ENCODE assay signal across 9 cellular contexts in genomic region chr6:10412948-10413849, GRCh38. TPM values are rescaled to one million over a fixed set of nuclear protein-coding genes. Genes with fewer than 3 reads are reported as not detected.
DNase-seq lines count a peak whose midpoint lies in the region; ATAC-seq, FAIRE-seq and TF ChIP-seq lines count a peak whose summit lies in the region.
"Had no signal": no experiment of that assay in that cellular context is flagged by ENCODE, and none has a peak within 500 bp of the region (broad histone marks: within the 10 kb centered on the region; RNA-seq: fewer than 3 reads in every experiment).

No MANE protein-coding gene starts in this region.

- no peak overlapping the region for H3K56ac ChIP-seq in H1 (replicated peaks; ENCODE audit: insufficient read length, low read depth, low read length)

- POLR2A ChIA-PET in H1 (lab: Charles Lee; ENCODE audit: partially characterized antibody) = interaction anchor here (0.6 to 2.8 kb wide), 9 partner anchors 8 to 33 kb away, joined by 3 to 10 read pairs (median 3); no protein-coding TSS in a partner anchor

- H2BK15ac ChIP-seq in H1 (ENCODE audit: low read length) = no peak overlapping the region

- H3K14ac ChIP-seq in H1 (ENCODE audit: insufficient read length) = no peak overlapping the region

- TF ChIP-seq CTCF in H1 (IDR thresholded peaks at IDR 0.05; ENCODE audit: control extremely low read depth in 1 of 3, insufficient read depth in 1 of 3, low read depth in 1 of 3, low read length in 3 of 3) (no peak), neural crest cell (conservative IDR thresholded peaks at IDR 0.05) (no peak)

- no peak overlapping the region for H4K91ac ChIP-seq in H1 (replicated peaks; ENCODE audit: insufficient read length, low read length)

- no peaks in the 10 kb centered on the region for H3K9me3 Mint-ChIP-seq in neural crest cell

- H3K27ac ChIP-seq in H1 (ENCODE audit: low read depth, low read length) = no peak overlapping the region

- DNase-seq in Daoy (ENCODE audit: low read depth) = peak; percentile 65
- peak; percentile 55 for DNase-seq in NCI-H2196 (lab: John Stamatoyannopoulos, UW; ENCODE audit: unreplicated experiment)
- DNase-seq in H1 (ENCODE audit: low read depth in 1 of 2, low spot score in 2 of 2) = peak in 1 of 2 experiments; percentile 81
- DNase-seq in neural crest cell (ENCODE audit: low read depth, low spot score) = no peak
- no peak for DNase-seq in GM19239 (ENCODE audit: insufficient read length, low spot score)
- DNase-seq in H4 (ENCODE audit: low spot score) = no peak
- DNase-seq in C1 segment of cervical spinal cord (lab: John Stamatoyannopoulos, UW) = no peak

- peaks cover 78 to 98% (median 90%) of the 10 kb centered on the region in 4 experiments for H3K27me3 ChIP-seq in H1 (replicated peaks in 1 of 4; ENCODE audit: control insufficient read depth in 3 of 4, extremely low read depth in 1 of 4, insufficient read depth in 3 of 4, low read length in 3 of 4)

- H3K79me1 ChIP-seq in H1 (ENCODE audit: low read depth, low read length) = no peaks in the 10 kb centered on the region

- peak overlapping the region; percentile 63 to 74 for H3K4me2 ChIP-seq in H1 (ENCODE audit: insufficient read depth in 1 of 2, low read depth in 2 of 2, low read length in 2 of 2)

- no peak overlapping the region for H3K18ac ChIP-seq in H1 (ENCODE audit: extremely low read depth, low read length)

- CTCF ChIA-PET in H1 (lab: Charles Lee; ENCODE audit: partially characterized antibody) = interaction anchor here (1.1 to 21.9 kb wide), 9 partner anchors 11 to 216 kb away, joined by 3 to 365 read pairs (median 4); no protein-coding TSS in a partner anchor

- peak; percentile 31 for ATAC-seq in GM21723 (IDR thresholded peaks at IDR 0.05; ENCODE audit: unreplicated experiment)

- peaks cover 5 to 43% (median 30%) of the 10 kb centered on the region in 4 experiments for H3K4me1 ChIP-seq in H1 (replicated peaks in 1 of 4; ENCODE audit: control insufficient read depth in 3 of 4, insufficient read depth in 4 of 4, low read length in 3 of 4)

- H3K23me2 ChIP-seq in H1 (ENCODE audit: low read depth, low read length) = peaks cover 14% of the 10 kb centered on the region; the same call in 1 of the 2 replicates

- peaks cover 56% of the 10 kb centered on the region for H3K4me1 Mint-ChIP-seq in neural crest cell

- 3% methylated on average over 55 of the region's 60 CpGs; no CpG with 5 or more reads in 1 of the 2 experiments for WGBS in H1 (ENCODE audit: extremely low coverage in 1 of 2, insufficient coverage in 1 of 2, insufficient read length in 1 of 2, insufficient replicate concordance in 2 of 2, low coverage in 1 of 2, low lambda C conversion rate in 2 of 2, missing lambda C conversion rate in 1 of 2), 2 experiments

- H3K27ac Mint-ChIP-seq in neural crest cell (ENCODE audit: unreplicated experiment) = no peak overlapping the region

- no peak overlapping the region for H2AK5ac ChIP-seq in H1 (ENCODE audit: low read depth, low read length)

- no peak overlapping the region for H3K9ac ChIP-seq in H1 (replicated peaks in 1 of 4; ENCODE audit: extremely low read depth in 1 of 4, low read depth in 3 of 4, low read length in 3 of 4)

- H4K20me1 ChIP-seq in H1 (replicated peaks in 1 of 2; ENCODE audit: control insufficient read depth in 1 of 2, insufficient read depth in 2 of 2, low read length in 2 of 2) = peaks cover 12 to 19% of the 10 kb centered on the region in 2 experiments

- peak overlapping the region; percentile 42 to 58 (median 48) for H3K4me3 ChIP-seq in H1 (ENCODE audit: extremely low read depth in 1 of 4, insufficient read depth in 2 of 4, low read depth in 3 of 4, low read length in 4 of 4)

- no peak overlapping the region for H3K23ac ChIP-seq in H1 (ENCODE audit: insufficient read length)

- no peak overlapping the region for H3K4ac ChIP-seq in H1 (replicated peaks; ENCODE audit: insufficient read length, low read depth, low read length)

- no peak; a peak in 1 of 3 replicates for TF ChIP-seq EP300 in H1 (IDR thresholded peaks at IDR 0.05; ENCODE audit: borderline replicate concordance in 1 of 2, low read depth in 2 of 2, low read length in 2 of 2)

- H4K8ac ChIP-seq in H1 (ENCODE audit: extremely low read depth, insufficient read depth, low read length) = peak overlapping the region; percentile 81

- H3K27me3 Mint-ChIP-seq in neural crest cell (ENCODE audit: low read depth) = peaks cover 95% of the 10 kb centered on the region

- no peaks in the 10 kb centered on the region; a peak in 1 of 8 replicates for H3K36me3 ChIP-seq in H1 (ENCODE audit: control insufficient read depth in 2 of 4, insufficient read depth in 4 of 4, low read length in 3 of 4)

- H2BK12ac ChIP-seq in H1 (ENCODE audit: low read depth, low read length) = no peak overlapping the region

- no peak overlapping the region for H2AFZ ChIP-seq in H1 (ENCODE audit: low read length)

- no peak for FAIRE-seq in H1 (lab: Jason Lieb, UNC)
- no peak for FAIRE-seq in GM19239 (lab: Jason Lieb, UNC)

- TF ChIP-seq POLR2A in H1 (IDR thresholded peaks at IDR 0.05; ENCODE audit: control extremely low read depth in 1 of 2, low read depth in 2 of 2, low read length in 2 of 2) = no peak

- no peak overlapping the region for H2BK20ac ChIP-seq in H1 (ENCODE audit: low read length)

- no peak overlapping the region for H2BK120ac ChIP-seq in H1 (replicated peaks; ENCODE audit: low read depth, low read length)

- H3K36me3 Mint-ChIP-seq in neural crest cell (ENCODE audit: low read depth) = peaks cover 10% of the 10 kb centered on the region

- H2BK5ac ChIP-seq in H1 (ENCODE audit: low read depth, low read length) = no peak overlapping the region

- TF ChIP-seq RAD21 in H1 (IDR thresholded peaks at IDR 0.05 in 1 of 2, conservative IDR thresholded peaks at IDR 0.05 in 1 of 2; ENCODE audit: low read depth in 2 of 2, low read length in 2 of 2) = no peak

- H4K5ac ChIP-seq in H1 (ENCODE audit: insufficient read length, low read depth, low read length) = no peak overlapping the region

- no peaks in the 10 kb centered on the region; a peak in 1 of 4 replicates for H3K9me3 ChIP-seq in H1 (ENCODE audit: insufficient read depth in 2 of 2, low read depth in 1 of 2, low read length in 1 of 2)

- H3K4me3 Mint-ChIP-seq in neural crest cell = peak overlapping the region; percentile 91

- H3K79me2 ChIP-seq in H1 (ENCODE audit: control insufficient read depth in 1 of 2, insufficient read depth in 2 of 2, low read length in 2 of 2) = no peaks in the 10 kb centered on the region

TF ChIP-seq in H1, 55 proteins besides CTCF, POLR2A, EP300 and RAD21:
- TF ChIP-seq ATF2 (IDR thresholded peaks at IDR 0.05; ENCODE audit: low read length) (no peak), SUZ12 (IDR thresholded peaks at IDR 0.05; ENCODE audit: low read length) (peak; percentile 70), TCF12 (IDR thresholded peaks at IDR 0.05; ENCODE audit: low read depth, low read length) (0 out of 2 replicates have a peak, but pooled peaks have one; percentile 1), EZH2 (IDR thresholded peaks at IDR 0.05; ENCODE audit: low read depth, low read length, severe bottlenecking) (peak; percentile 97), RNF2 (IDR thresholded peaks at IDR 0.05; ENCODE audit: borderline replicate concordance, low read depth, low read length, missing control alignments, poor library complexity, severe bottlenecking) (peak; percentile 94), CTBP2 (IDR thresholded peaks at IDR 0.05; ENCODE audit: borderline replicate concordance, insufficient read depth, insufficient read length, low read length) (peak; percentile 58), CBX8 (IDR thresholded peaks at IDR 0.05; ENCODE audit: borderline replicate concordance, low read depth, low read length) (peak; percentile 64; the same call in 1 of the 2 replicates), RBBP5 (IDR thresholded peaks at IDR 0.05; ENCODE audit: borderline replicate concordance, low read depth, low read length) (0 out of 2 replicates have a peak, but pooled peaks have one; percentile 15), POLR2AphosphoS5 (IDR thresholded peaks at IDR 0.05; ENCODE audit: low read depth, low read length) (no peak)

RNA-seq across cellular contexts. Expression of gene TFAP2A, which starts 1.7 kb away (rescaled TPM):
- 4.5 and 5.6 TPM in 2 replicates for total RNA-seq in Daoy (2014; rRNA removed; shearing (Covaris generic))
- total RNA-seq in H1 (2021; fragmentation: NEBNext Ultra II Directional; extraction: Animal tissue kit (Norgen Biotek cat#: 25700)) = 0.10 TPM in 1 of 2 replicates, not detected in the other
- 0.23 and 0.24 TPM in 2 replicates for polyA plus RNA-seq in H1 (2011; rRNA removed)
- polyA plus RNA-seq in H1 (2011; cell fraction: cytosol; rRNA removed) = 0.12 TPM
- 0.24 TPM for polyA plus RNA-seq in H1 (2011; cell fraction: nucleus; rRNA removed)
- 0.25 to 0.49 TPM (median 0.33 TPM) in 4 replicates for polyA plus RNA-seq in H1 (2012, experiment 1 of 2)
- polyA plus RNA-seq in H1 (2012, experiment 2 of 2) = 0.30 TPM
- polyA plus RNA-seq in H1 (2013, experiment 1 of 2) = 0.08 TPM
- polyA plus RNA-seq in H1 (2013, experiment 2 of 2) = 0.07 TPM
- polyA minus RNA-seq in H1 (2011; rRNA and poly(A)+ RNA removed) = 0.41 TPM in 1 of 2 replicates, not detected in the other
- 2.3 TPM for polyA minus RNA-seq in H1 (2011; cell fraction: cytosol; rRNA and poly(A)+ RNA removed)
- 1.1 TPM for polyA minus RNA-seq in H1 (2011; cell fraction: nucleus; rRNA and poly(A)+ RNA removed)
- 8.2 and 9.6 TPM in 2 replicates for total RNA-seq in neural crest cell
- total RNA-seq in H4 (2014; rRNA removed; shearing (Covaris generic)) = 5.0 and 5.4 TPM in 2 replicates
- total RNA-seq: activated CD8-positive, alpha-beta memory T cell treated with anti-CD3 and anti-CD28 coated beads for 36 hours had no signal

Comparison
In these comparisons a context has a peak if more than half of its experiments do, and no peak if none do; other contexts are left out.
1. DNase-seq: peak in Daoy (single experiment) and NCI-H2196 (single experiment); none in neural crest cell (single experiment), GM19239 (single experiment), H4 (single experiment) and C1 segment of cervical spinal cord (0 of 14).